8 cellular contexts compared by ENCODE assay signal in the genomic region with DNA sequence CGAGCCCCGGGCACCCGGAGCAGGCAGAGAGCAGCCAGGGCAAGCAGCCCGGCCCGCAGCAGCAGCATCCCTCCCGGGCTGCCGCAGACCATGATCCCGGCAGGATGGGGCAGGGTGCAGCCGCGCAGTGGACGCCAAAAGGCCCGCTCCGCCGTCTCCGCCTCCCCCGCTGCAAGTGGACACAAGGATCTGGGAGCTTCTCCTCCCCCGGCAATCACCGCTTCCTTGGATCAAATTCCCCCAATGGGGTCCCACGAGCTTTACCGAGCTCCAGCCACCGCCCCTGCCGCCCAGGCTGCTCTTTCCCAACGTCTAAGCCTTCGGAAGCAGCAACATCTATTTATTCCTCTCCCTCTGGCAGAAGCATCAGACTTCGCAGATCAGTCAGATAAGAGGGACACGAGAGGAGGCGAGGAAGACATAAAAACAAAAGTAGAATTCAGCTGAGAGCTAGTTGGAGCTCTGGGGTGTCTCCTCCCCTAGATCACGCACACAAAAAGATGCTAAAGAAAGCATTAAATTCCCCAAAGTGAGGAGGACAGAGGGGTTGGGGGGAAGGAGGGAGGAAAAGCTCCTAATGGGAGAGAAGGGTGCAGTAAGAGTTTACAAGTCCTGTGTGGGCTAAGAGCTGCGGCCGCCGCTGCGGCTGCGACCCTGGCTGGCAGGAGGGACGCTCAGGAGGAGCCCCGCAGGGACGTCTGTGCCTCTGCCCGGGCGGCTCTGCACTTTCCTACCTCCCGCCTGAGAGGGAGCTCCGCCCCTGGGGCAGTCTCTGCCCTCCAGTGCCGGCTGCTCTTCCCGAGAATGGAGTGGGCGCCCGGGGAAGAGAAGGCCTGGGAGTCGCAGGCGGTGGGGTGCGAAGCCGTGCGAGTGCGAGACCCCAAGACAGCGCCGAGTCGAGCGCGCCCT. TPM values are rescaled to one million over a fixed set of nuclear protein-coding genes. Genes with fewer than 3 reads are reported as not detected.
DNase-seq lines count a peak whose midpoint lies in the region; ATAC-seq, FAIRE-seq and TF ChIP-seq lines count a peak whose summit lies in the region.

A gene with protein sequence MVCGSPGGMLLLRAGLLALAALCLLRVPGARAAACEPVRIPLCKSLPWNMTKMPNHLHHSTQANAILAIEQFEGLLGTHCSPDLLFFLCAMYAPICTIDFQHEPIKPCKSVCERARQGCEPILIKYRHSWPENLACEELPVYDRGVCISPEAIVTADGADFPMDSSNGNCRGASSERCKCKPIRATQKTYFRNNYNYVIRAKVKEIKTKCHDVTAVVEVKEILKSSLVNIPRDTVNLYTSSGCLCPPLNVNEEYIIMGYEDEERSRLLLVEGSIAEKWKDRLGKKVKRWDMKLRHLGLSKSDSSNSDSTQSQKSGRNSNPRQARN (minus strand): TSS at position 177 of the 909 bp plus-strand sequence. CDS start 85 bp downstream, at position 92.

- no peak for TF ChIP-seq CTCF in GM12878 (IDR thresholded peaks at IDR 0.05 in 2 of 3, conservative IDR thresholded peaks at IDR 0.05 in 1 of 3; ENCODE audit: control insufficient read depth in 2 of 3, extremely low read depth in 1 of 3, insufficient read depth in 1 of 3, low read depth in 3 of 3, low read length in 3 of 3)

- H3K9me3 ChIP-seq in GM12878 (replicated peaks; ENCODE audit: control insufficient read depth, insufficient read depth, low read length), result no peaks in the 10 kb centered on the region
- H3K9me3 ChIP-seq in right cardiac atrium (ENCODE audit: control insufficient read depth, low read length), result no peaks in the 10 kb centered on the region

- BruUV-seq in GM12878 (replicated peaks; lab: Mats Ljungman, UMichigan), result no TSS peak

- H3K27ac ChIP-seq in GM12878 (ENCODE audit: control insufficient read depth, insufficient read depth), result no peak within 1 kb of the TSS
- H3K27ac ChIP-seq in right cardiac atrium (ENCODE audit: low read length), result no peak within 1 kb of the TSS
- H3K27ac ChIP-seq in rectal smooth muscle tissue (ENCODE audit: low read depth, low read length), result no peak within 1 kb of the TSS

- no peaks in the 10 kb centered on the region for H4K20me1 ChIP-seq in GM12878 (ENCODE audit: control insufficient read depth, insufficient read depth)

- H3K36me3 ChIP-seq in GM12878 (ENCODE audit: control insufficient read depth in 2 of 2, insufficient read depth in 2 of 2, low read length in 1 of 2), result no peaks in the 10 kb centered on the region
- H3K36me3 ChIP-seq in rectal smooth muscle tissue (ENCODE audit: control insufficient read depth, insufficient read depth, low read length), result no peaks in the 10 kb centered on the region

- TF ChIP-seq RAD21 in GM12878 (IDR thresholded peaks at IDR 0.05; ENCODE audit: insufficient read depth, low read depth, low read length), result no peak

- no peak within 1 kb of the TSS for H3K4me3 ChIP-seq in GM12878
- H3K4me3 ChIP-seq in right cardiac atrium (ENCODE audit: low read length), result peak within 1 kb of the TSS; percentile 61
- peak within 1 kb of the TSS; percentile 68 for H3K4me3 ChIP-seq in rectal smooth muscle tissue (ENCODE audit: low read length)

- intact Hi-C loops in GM12878 (cut with micrococcal nuclease; ENCODE audit: unreplicated experiment) (no loop called here), right cardiac atrium (cut with DNase I) (no loop called here)

- no peak within 1 kb of the TSS for H3K9ac ChIP-seq in GM12878 (ENCODE audit: control insufficient read depth, insufficient read depth, low read length)
- H3K9ac ChIP-seq in rectal smooth muscle tissue (ENCODE audit: low read length), result peak within 1 kb of the TSS; percentile 41

- SMC1A ChIA-PET in GM12878 (lab: Charles Lee; ENCODE audit: uncharacterized antibody, unreplicated experiment), result interaction anchor here (1.2 kb wide), 1 partner anchor 11 kb away, joined by 3 read pairs; no protein-coding TSS in a partner anchor

- H3K4me1 ChIP-seq in GM12878 (ENCODE audit: control insufficient read depth, insufficient read depth, low read length), result no peaks in the 10 kb centered on the region
- no peaks in the 10 kb centered on the region for H3K4me1 ChIP-seq in right cardiac atrium (ENCODE audit: control insufficient read depth, insufficient read depth, low read length)
- H3K4me1 ChIP-seq in rectal smooth muscle tissue (ENCODE audit: control insufficient read depth, insufficient read depth, low read length), result no peaks in the 10 kb centered on the region

- WGBS in GM12878 (ENCODE audit: insufficient coverage, insufficient replicate concordance, low lambda C conversion rate, missing lambda C conversion rate), result 16% methylated on average over 55 of the region's 55 CpGs
- WGBS in right cardiac atrium, result 2% methylated on average over 55 of the region's 55 CpGs

- DNase-seq in Daoy (ENCODE audit: low read depth) (peak; percentile 42), NCI-H1105 (lab: John Stamatoyannopoulos, UW) (peak; percentile 36), GM12878 (ENCODE audit: low read depth, low spot score) (no peak), right cardiac atrium (peak; percentile 73 to 90 (median 86)), GM19239 (ENCODE audit: insufficient read length, low spot score) (no peak)

- FAIRE-seq in GM12878 (lab: Jason Lieb, UNC), result no peak
- no peak for FAIRE-seq in GM19239 (lab: Jason Lieb, UNC)

- CTCF ChIA-PET in GM12878 (lab: Yijun Ruan, JAX), result interaction anchor here (1.1 kb wide), 1 partner anchor 218 kb away, joined by 7 read pairs; no protein-coding TSS in a partner anchor

- ATAC-seq in GM12878 (peak; percentile 34), right cardiac atrium (peak; percentile 84 to 88), HG03442 (IDR thresholded peaks at IDR 0.05; ENCODE audit: unreplicated experiment) (no peak), HG03521 (IDR thresholded peaks at IDR 0.05; ENCODE audit: unreplicated experiment) (no peak)

- no peak within 1 kb of the TSS for H2AFZ ChIP-seq in GM12878 (ENCODE audit: control insufficient read depth, low read depth, low read length)

- H3K27me3 ChIP-seq in GM12878 (replicated peaks in 1 of 2; ENCODE audit: control insufficient read depth in 2 of 2, insufficient read depth in 2 of 2, low read length in 1 of 2) (peaks cover 8 to 17% of the 10 kb centered on the region in 2 experiments), right cardiac atrium (ENCODE audit: control insufficient read depth, insufficient read depth) (no peaks in the 10 kb centered on the region), rectal smooth muscle tissue (ENCODE audit: control insufficient read depth, insufficient read depth, low read length) (no peaks in the 10 kb centered on the region)

- no peak within 1 kb of the TSS for H3K4me2 ChIP-seq in GM12878 (ENCODE audit: control insufficient read depth, insufficient read depth)

- no peaks in the 10 kb centered on the region for H3K79me2 ChIP-seq in GM12878 (ENCODE audit: control insufficient read depth, insufficient read depth, low read length)

- no peak for TF ChIP-seq EP300 in GM12878 (IDR thresholded peaks at IDR 0.05; ENCODE audit: borderline replicate concordance in 1 of 2, control insufficient read depth in 1 of 2, low read depth in 2 of 2, low read length in 2 of 2)

- in situ Hi-C loops in GM12878 (cut with MboI), result no loop called here

- POLR2A ChIA-PET in GM12878 (lab: Charles Lee), result no interaction called here

- RAD21 ChIA-PET in GM12878 (lab: Charles Lee; ENCODE audit: unreplicated experiment), result no interaction called here

- TF ChIP-seq POLR2A in GM12878 (IDR thresholded peaks at IDR 0.05; ENCODE audit: low read depth, low read length), result no peak

RNA-seq across cellular contexts. Expression of the gene that starts here (rescaled TPM):
- total RNA-seq in Daoy (2014; rRNA removed; shearing (Covaris generic)), result not detected in 2 replicates
- total RNA-seq in GM12878 (2013; cell fraction: nucleolus; rRNA removed), result not detected in 2 replicates
- total RNA-seq in GM12878 (2014; rRNA removed) (not detected in 2 replicates), GM12878 (2014; rRNA removed; fragmentation: Illumina TruSeq; extraction: Trizol) (not detected in 2 replicates), GM12878 (2021) (not detected in 2 replicates), right cardiac atrium (1 to 10 TPM; 3.1 to 7.1 (median 5.1) TPM)
- not detected for polyA plus RNA-seq in GM12878 (2011; ENCODE audit: low read depth)
- polyA plus RNA-seq in GM12878 (2011; rRNA removed) (not detected in 2 replicates), GM12878 (2014; fragmentation: Illumina TruSeq; extraction: Trizol) (not detected in 2 replicates), GM12878 (2014; fragmentation: Nextera tagmentation; extraction: Ambion mirVana) (not detected), GM12878 (2014; rRNA removed) (0.03 TPM in 1 of 2 replicates, not detected in the other), GM12878 (2016; fragmentation: Nextera tagmentation; extraction: Ambion mirVana) (not detected), right cardiac atrium (2.8 TPM)
- polyA plus RNA-seq in GM12878 (2011; cell fraction: cytosol; rRNA removed), result not detected in 2 replicates
- not detected in 2 replicates for polyA plus RNA-seq in GM12878 (2011; cell fraction: nucleus; rRNA removed)
- polyA plus RNA-seq in GM12878 (2012), result not detected in 2 replicates
- not detected in 2 replicates for polyA minus RNA-seq in GM12878 (2011; rRNA and poly(A)+ RNA removed)
- polyA minus RNA-seq in GM12878 (2011; cell fraction: cytosol; rRNA and poly(A)+ RNA removed), result not detected in 2 replicates
- polyA minus RNA-seq in GM12878 (2011; cell fraction: nucleus; rRNA and poly(A)+ RNA removed), result not detected in 2 replicates

Comparison
In these comparisons a context has a peak if more than half of its experiments do, and no peak if none do; other contexts are left out.
1. Peak in DNase-seq in Daoy; RNA of the gene not detected or under 1 TPM.
2. Peak in ATAC-seq in GM12878; RNA of the gene not detected or under 1 TPM.
3. DNase-seq: peak in NCI-H1105 (single experiment) and right cardiac atrium (3 of 3); none in GM12878 (single experiment) and GM19239 (single experiment).
4. ATAC-seq: peak in right cardiac atrium (2 of 2); none in HG03442 (single experiment) and HG03521 (single experiment).